ENCODE assay signal across 30 cellular contexts in the genomic region with DNA sequence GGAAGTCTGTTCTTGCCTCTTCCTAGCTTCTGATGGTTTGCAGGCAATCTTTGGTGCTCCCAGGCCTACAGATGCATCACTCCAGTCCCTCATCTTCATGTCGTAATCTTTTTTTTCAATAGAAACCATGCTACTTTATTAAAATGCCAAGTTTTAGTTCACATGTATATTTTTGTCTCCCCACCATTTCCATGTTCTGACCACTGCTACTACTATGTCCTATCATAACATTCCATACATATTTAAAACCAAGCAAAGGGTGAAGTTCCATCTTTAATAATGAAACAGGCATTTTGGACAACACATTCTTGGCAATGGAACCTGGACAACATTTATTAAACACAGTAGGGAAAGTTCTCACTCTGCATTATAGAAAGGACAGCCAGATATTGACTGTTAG. TPM values are rescaled to one million over a fixed set of nuclear protein-coding genes. Genes with fewer than 3 reads are reported as not detected.
DNase-seq lines count a peak whose midpoint lies in the region; ATAC-seq, FAIRE-seq and TF ChIP-seq lines count a peak whose summit lies in the region.
"Had no signal": no experiment of that assay in that cellular context is flagged by ENCODE, and none has a peak within 500 bp of the region (broad histone marks: within the 10 kb centered on the region; RNA-seq: fewer than 3 reads in every experiment).

No MANE protein-coding gene starts in this region.

- no peak overlapping the region for H2AFZ ChIP-seq in astrocyte (ENCODE audit: low read depth, low read length)

- H3K4me3 Mint-ChIP-seq in astrocyte (ENCODE audit: unreplicated experiment) = no peak overlapping the region
- H3K4me3 Mint-ChIP-seq: activated CD8-positive, alpha-beta T cell treated with anti-CD3 and anti-CD28 coated beads, Interleukin-2, amount 10 ng/mL, durations not matched to agents 7 days and 5 days; activated naive CD4-positive, alpha-beta T cell treated with anti-CD3 and anti-CD28 coated beads for 36 hours; CD8-positive, alpha-beta T cell; natural killer cell treated with Interleukin-12 subunit alpha and Interleukin-12 subunit beta and Interleukin-15 and Interleukin-18, amount 100 ng/mL, for 72 hours; T-helper 2 cell treated with Interferon-gamma antibody and Interleukin-4, amounts not matched to agents 5 μg/mL and 100 μg/mL, for 36 hours had no signal

- H3K79me2 ChIP-seq in astrocyte (ENCODE audit: insufficient read depth, low read length) = no peaks in the 10 kb centered on the region

- TF ChIP-seq CTCF in astrocyte (IDR thresholded peaks at IDR 0.05; ENCODE audit: insufficient read depth, low read depth, low read length) (no peak), fibroblast of mammary gland (conservative IDR thresholded peaks at IDR 0.05; ENCODE audit: control insufficient read depth, insufficient read depth, low read depth, low read length) (no peak)

- H3K4me1 Mint-ChIP-seq in astrocyte (ENCODE audit: low read depth, unreplicated experiment) = peaks cover 5% of the 10 kb centered on the region

- H3K9ac ChIP-seq in astrocyte (ENCODE audit: low read length) (no peak overlapping the region), skeletal muscle satellite cell (ENCODE audit: low read depth, low read length) (no peak overlapping the region)

- H3K27ac ChIP-seq in astrocyte (ENCODE audit: low read depth, low read length) = no peak overlapping the region
- H3K27ac ChIP-seq: adrenal gland, coronary artery, heart left ventricle, Peyer's patch had no signal

- no peak for ATAC-seq in GM21825 (IDR thresholded peaks at IDR 0.05; ENCODE audit: unreplicated experiment)
- ATAC-seq: activated CD8-positive, alpha-beta T cell treated with anti-CD3 and anti-CD28 coated beads, Interleukin-2, amount 10 ng/mL, durations not matched to agents 7 days and 5 days; CD8-positive, alpha-beta T cell; heart left ventricle; natural killer cell treated with Interleukin-12 subunit alpha and Interleukin-12 subunit beta and Interleukin-15 and Interleukin-18, amount 100 ng/mL, for 72 hours had no signal

- H3K27ac Mint-ChIP-seq in astrocyte (ENCODE audit: unreplicated experiment) = no peak overlapping the region
- H3K27ac Mint-ChIP-seq: activated CD8-positive, alpha-beta T cell treated with anti-CD3 and anti-CD28 coated beads, Interleukin-2, amount 10 ng/mL, durations not matched to agents 7 days and 5 days; activated naive CD4-positive, alpha-beta T cell treated with anti-CD3 and anti-CD28 coated beads for 36 hours; CD8-positive, alpha-beta T cell; natural killer cell treated with Interleukin-12 subunit alpha and Interleukin-12 subunit beta and Interleukin-15 and Interleukin-18, amount 100 ng/mL, for 72 hours; T-helper 2 cell treated with Interferon-gamma antibody and Interleukin-4, amounts not matched to agents 5 μg/mL and 100 μg/mL, for 36 hours had no signal

- no peak overlapping the region for H3K4me2 ChIP-seq in astrocyte (ENCODE audit: low read length)
- H3K4me2 ChIP-seq in skeletal muscle satellite cell (ENCODE audit: low read length) = peak overlapping the region; percentile 25

- no peaks in the 10 kb centered on the region for H3K9me3 ChIP-seq in astrocyte (ENCODE audit: insufficient read depth, low read depth, low read length)
- no peaks in the 10 kb centered on the region for H3K9me3 ChIP-seq in skeletal muscle satellite cell (replicated peaks; ENCODE audit: low read length)
- H3K9me3 ChIP-seq: adrenal gland, BE2C, Peyer's patch had no signal

- H3K4me3 ChIP-seq in astrocyte (ENCODE audit: insufficient read depth, low read depth, low read length) = no peak overlapping the region
- no peak overlapping the region for H3K4me3 ChIP-seq in fibroblast of mammary gland (ENCODE audit: control insufficient read depth, low read depth, low read length)
- no peak overlapping the region for H3K4me3 ChIP-seq in skeletal muscle satellite cell (ENCODE audit: low read length)
- H3K4me3 ChIP-seq: adrenal gland, coronary artery, heart left ventricle, Peyer's patch had no signal

- no peaks in the 10 kb centered on the region for H3K27me3 ChIP-seq in astrocyte (ENCODE audit: insufficient read depth, low read length)
- H3K27me3 ChIP-seq in skeletal muscle satellite cell (ENCODE audit: control insufficient read depth, insufficient read depth, low read length) = no peaks in the 10 kb centered on the region
- H3K27me3 ChIP-seq: adrenal gland, heart left ventricle, Peyer's patch had no signal

- H3K36me3 ChIP-seq in astrocyte (ENCODE audit: insufficient read depth, low read length) (no peaks in the 10 kb centered on the region), skeletal muscle satellite cell (ENCODE audit: insufficient read depth, low read length) (no peaks in the 10 kb centered on the region)
- H3K36me3 ChIP-seq: adrenal gland, BE2C, heart left ventricle had no signal

- peaks cover 3% of the 10 kb centered on the region for H3K9me3 Mint-ChIP-seq in astrocyte (ENCODE audit: unreplicated experiment)

- H3K27me3 Mint-ChIP-seq in astrocyte (ENCODE audit: low read depth, unreplicated experiment) = peaks cover 2% of the 10 kb centered on the region

- DNase-seq in GM04503 (ENCODE audit: low read depth) = peak; percentile 7
- DNase-seq in astrocyte (ENCODE audit: low read depth) = peak; percentile 40
- peak; percentile 11 for DNase-seq in fibroblast of mammary gland (ENCODE audit: low read depth)
- no peak for DNase-seq in SHP77 treated with DMSO at 0.1 percent for 48 hours (lab: John Stamatoyannopoulos, UW)
- no peak for DNase-seq in retina
- DNase-seq: activated CD4-positive, alpha-beta T cell treated with anti-CD3 and anti-CD28 coated beads for 4 hours; activated CD8-positive, alpha-beta T cell treated with anti-CD3 and anti-CD28 coated beads, Interleukin-2, amount 10 ng/mL, durations not matched to agents 7 days and 5 days; activated naive CD4-positive, alpha-beta T cell treated with anti-CD3 and anti-CD28 coated beads for 36 hours; adrenal gland; BE2C; CD8-positive, alpha-beta T cell; effector CD8-positive, alpha-beta T cell; foreskin melanocyte; H7; heart left ventricle; NCI-H1436 treated with DMSO at 0.1 percent for 48 hours; NCI-H2081 treated with DMSO at 0.1 percent for 48 hours; NCI-H345; NCI-H748 treated with DMSO at 0.1 percent for 48 hours; occipital lobe; Peyer's patch; SHP77; stimulated activated naive CD4-positive, alpha-beta T cell treated with Interleukin-2 at 50 U/mL for 16 hours had no signal

- FAIRE-seq in astrocyte (lab: Jason Lieb, UNC) = no peak
- FAIRE-seq: bronchial epithelial cell, GM12892 had no signal

- H3K4me1 ChIP-seq in astrocyte (ENCODE audit: insufficient read depth, low read length) (peaks cover 3% of the 10 kb centered on the region), skeletal muscle satellite cell (ENCODE audit: control insufficient read depth, insufficient read depth, low read length) (peaks cover 9% of the 10 kb centered on the region)
- H3K4me1 ChIP-seq: adrenal gland, BE2C, heart left ventricle, Peyer's patch had no signal

- H3K36me3 Mint-ChIP-seq in astrocyte (ENCODE audit: low read depth, unreplicated experiment) = no peaks in the 10 kb centered on the region
- H3K36me3 Mint-ChIP-seq: CD8-positive, alpha-beta T cell had no signal

- H4K20me1 ChIP-seq in astrocyte (ENCODE audit: insufficient read depth, low read length) = no peaks in the 10 kb centered on the region

RNA-seq across cellular contexts. Expression of a gene that starts 58.8 kb away (rescaled TPM):
- total RNA-seq in astrocyte = 19.3 and 24.1 TPM in 2 replicates
- total RNA-seq in skeletal muscle satellite cell (2012; rRNA removed) = 9.2 and 10.6 TPM in 2 replicates

Comparison
In these comparisons a context has a peak if more than half of its experiments do, and no peak if none do; other contexts are left out.
1. DNase-seq: peak in GM04503 (single experiment), astrocyte (single experiment) and fibroblast of mammary gland (single experiment); none in SHP77 treated with DMSO at 0.1 percent for 48 hours (single experiment) and retina (single experiment).